3 cellular contexts compared by ENCODE assay signal in genomic region chr1:205309741-205310140, GRCh38.
A peak's percentile ranks its signal among the peaks of the same experiment; 100 is the strongest.
TF ChIP-seq lines count a peak whose summit lies in the region.

No MANE protein-coding gene starts in this region.

TF ChIP-seq in liver, 16 proteins besides CTCF, POLR2A, EP300 and RAD21:
- TF ChIP-seq FOXA1 (IDR thresholded peaks at IDR 0.05) (no peak), HNF4A (conservative IDR thresholded peaks at IDR 0.05) (peak in 1 of 2 donors; percentile 27), NR2F2 (IDR thresholded peaks at IDR 0.05) (no peak), REST (IDR thresholded peaks at IDR 0.05) (no peak), RXRA (IDR thresholded peaks at IDR 0.05) (peak; percentile 11 to 23), JUND (IDR thresholded peaks at IDR 0.05) (no peak)

TF ChIP-seq in HepG2, 621 proteins besides CTCF, POLR2A, EP300 and RAD21:
- no peak for TF ChIP-seq ZNF432 (CRISPR knock-in tag; IDR thresholded peaks at IDR 0.05; ENCODE audit: borderline replicate concordance)
- no peak for TF ChIP-seq ZBTB10 (CRISPR knock-in tag; IDR thresholded peaks at IDR 0.05; ENCODE audit: borderline replicate concordance)
- TF ChIP-seq KDM5B (CRISPR knock-in tag; IDR thresholded peaks at IDR 0.05; ENCODE audit: borderline replicate concordance): no peak
- no peak for TF ChIP-seq DNMT3B (CRISPR knock-in tag; conservative IDR thresholded peaks at IDR 0.05)
- TF ChIP-seq GATA4 (IDR thresholded peaks at IDR 0.05; ENCODE audit: borderline replicate concordance, low read depth): no peak
- TF ChIP-seq ZNF496 (CRISPR knock-in tag; IDR thresholded peaks at IDR 0.05; ENCODE audit: insufficient replicate concordance): no peak
- TF ChIP-seq STAG1 (CRISPR knock-in tag; IDR thresholded peaks at IDR 0.05): no peak
- TF ChIP-seq ZNF747 (CRISPR knock-in tag; IDR thresholded peaks at IDR 0.05; ENCODE audit: borderline replicate concordance): no peak
- TF ChIP-seq UBTF (CRISPR knock-in tag; IDR thresholded peaks at IDR 0.05): no peak
- no peak for TF ChIP-seq ETS1 (CRISPR knock-in tag; IDR thresholded peaks at IDR 0.05)
TF ChIP-seq in HepG2: peak in this region for 0.

TF ChIP-seq in WTC11, 78 proteins besides CTCF, POLR2A, EP300 and RAD21:
- TF ChIP-seq GABPB1 (CRISPR knock-in tag; IDR thresholded peaks at IDR 0.05): no peak
- TF ChIP-seq FOXP1 (CRISPR knock-in tag; IDR thresholded peaks at IDR 0.05; ENCODE audit: borderline replicate concordance): no peak
- no peak for TF ChIP-seq FOXK1 (CRISPR knock-in tag; IDR thresholded peaks at IDR 0.05)
- TF ChIP-seq SP1 (CRISPR knock-in tag; conservative IDR thresholded peaks at IDR 0.05): no peak
- no peak for TF ChIP-seq ZNF396 (CRISPR knock-in tag; IDR thresholded peaks at IDR 0.05; ENCODE audit: borderline replicate concordance)
- no peak for TF ChIP-seq AFF4 (CRISPR knock-in tag; IDR thresholded peaks at IDR 0.05; ENCODE audit: borderline replicate concordance)
- no peak for TF ChIP-seq USF2 (CRISPR knock-in tag; IDR thresholded peaks at IDR 0.05)
- TF ChIP-seq HMGXB4 (CRISPR knock-in tag; IDR thresholded peaks at IDR 0.05): no peak
- no peak for TF ChIP-seq KAT7 (CRISPR knock-in tag; IDR thresholded peaks at IDR 0.05; ENCODE audit: borderline replicate concordance)
- no peak for TF ChIP-seq E2F4 (CRISPR knock-in tag; IDR thresholded peaks at IDR 0.05; ENCODE audit: borderline replicate concordance, low read depth)
- no peak for TF ChIP-seq CDX4 (CRISPR knock-in tag; IDR thresholded peaks at IDR 0.05; ENCODE audit: borderline replicate concordance)
- TF ChIP-seq CREM (CRISPR knock-in tag; IDR thresholded peaks at IDR 0.05): no peak
- no peak for TF ChIP-seq ZNF512 (CRISPR knock-in tag; IDR thresholded peaks at IDR 0.05; ENCODE audit: borderline replicate concordance)
- TF ChIP-seq NR1H2 (CRISPR knock-in tag; IDR thresholded peaks at IDR 0.05): no peak
- no peak for TF ChIP-seq ZBTB43 (CRISPR knock-in tag; IDR thresholded peaks at IDR 0.05)
- TF ChIP-seq HMGA2 (CRISPR knock-in tag; IDR thresholded peaks at IDR 0.05): no peak
